In the genomic region with DNA sequence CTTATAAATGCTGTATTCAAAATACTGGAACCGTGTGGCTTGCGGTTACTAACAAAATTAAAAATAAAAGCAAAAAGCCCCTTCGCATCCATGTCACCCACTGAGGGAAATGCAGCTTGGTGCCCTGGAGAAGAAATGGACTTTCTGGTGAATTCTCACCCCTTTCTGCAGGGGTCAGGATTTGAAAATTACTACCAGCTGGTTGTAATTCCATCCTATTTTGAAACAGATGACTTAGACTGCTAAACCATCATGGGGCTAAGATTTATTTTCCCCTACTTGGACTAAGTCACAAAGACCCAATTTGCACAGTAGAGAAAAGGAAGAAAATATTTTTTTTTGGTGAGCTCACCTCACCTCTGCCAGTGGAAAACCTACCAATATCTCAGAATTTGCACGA, we compare ENCODE assay signal across 21 cellular contexts.
A peak's percentile ranks its signal among the peaks of the same experiment; 100 is the strongest.
DNase-seq lines count a peak whose midpoint lies in the region; TF ChIP-seq lines count a peak whose summit lies in the region.
"Had no signal": no experiment of that assay in that cellular context is flagged by ENCODE, and none has a peak within 500 bp of the region (broad histone marks: within the 10 kb centered on the region; RNA-seq: fewer than 3 reads in every experiment).

No MANE protein-coding gene starts in this region.

- peak overlapping the region; percentile 8 for H3K4me3 Mint-ChIP-seq in osteocyte (ENCODE audit: unreplicated experiment)

- H3K9me3 Mint-ChIP-seq in osteocyte (ENCODE audit: unreplicated experiment) = no peaks in the 10 kb centered on the region

- peak overlapping the region; percentile 69 for H3K27ac Mint-ChIP-seq in osteocyte (ENCODE audit: unreplicated experiment)

- H3K4me3 ChIP-seq in choroid plexus epithelial cell (ENCODE audit: low read depth, low read length) = no peak overlapping the region

- peaks cover 83% of the 10 kb centered on the region for H3K4me1 Mint-ChIP-seq in osteocyte (ENCODE audit: unreplicated experiment)

- no peaks in the 10 kb centered on the region for H3K27me3 Mint-ChIP-seq in osteocyte (ENCODE audit: unreplicated experiment)

- DNase-seq in GM03348 (ENCODE audit: low spot score) (peak; percentile 24), choroid plexus epithelial cell (ENCODE audit: low read depth) (peak; percentile 9), osteocyte (ENCODE audit: extremely low spot score, unreplicated experiment) (no peak), SW480 (ENCODE audit: low spot score) (no peak), NCI-H526 treated with DMSO at 0.1 percent for 48 hours (lab: John Stamatoyannopoulos, UW) (no peak), kidney glomerular epithelial cell (lab: John Stamatoyannopoulos, UW) (no peak), cerebellum (ENCODE audit: low spot score) (no peak)
- DNase-seq: BE2C, DMS53, EL, GDM1, Karpas-422, NCI-H1092 treated with DMSO at 0.1 percent for 48 hours, NCI-H1436, NCI-H187, NCI-H2171 treated with DMSO at 0.1 percent for 48 hours, NCI-H524, NCI-H774, PC-3, SK-N-SH, SW 1271 had no signal

- TF ChIP-seq CTCF in choroid plexus epithelial cell (conservative IDR thresholded peaks at IDR 0.05; ENCODE audit: low read depth, low read length) (no peak), osteocyte (IDR thresholded peaks at IDR 0.05) (peak; percentile 16)

- peaks cover 2% of the 10 kb centered on the region for H3K36me3 Mint-ChIP-seq in osteocyte (ENCODE audit: unreplicated experiment)

Comparison
In these comparisons a context has a peak if more than half of its experiments do, and no peak if none do; other contexts are left out.
1. DNase-seq: peak in GM03348 (single experiment) and choroid plexus epithelial cell (single experiment); none in osteocyte (single experiment), SW480 (single experiment), NCI-H526 treated with DMSO at 0.1 percent for 48 hours (single experiment), kidney glomerular epithelial cell (single experiment) and cerebellum (single experiment).